In genomic region chr9:90841213-90841612, GRCh38 we compare ENCODE assay signal across 1 cellular context.
TF ChIP-seq lines count a peak whose summit lies in the region.

No MANE protein-coding gene starts in this region.

TF ChIP-seq in IMR-90, 13 proteins besides CTCF, POLR2A, EP300 and RAD21 (continued from another document):
- TF ChIP-seq, protein P1, sequence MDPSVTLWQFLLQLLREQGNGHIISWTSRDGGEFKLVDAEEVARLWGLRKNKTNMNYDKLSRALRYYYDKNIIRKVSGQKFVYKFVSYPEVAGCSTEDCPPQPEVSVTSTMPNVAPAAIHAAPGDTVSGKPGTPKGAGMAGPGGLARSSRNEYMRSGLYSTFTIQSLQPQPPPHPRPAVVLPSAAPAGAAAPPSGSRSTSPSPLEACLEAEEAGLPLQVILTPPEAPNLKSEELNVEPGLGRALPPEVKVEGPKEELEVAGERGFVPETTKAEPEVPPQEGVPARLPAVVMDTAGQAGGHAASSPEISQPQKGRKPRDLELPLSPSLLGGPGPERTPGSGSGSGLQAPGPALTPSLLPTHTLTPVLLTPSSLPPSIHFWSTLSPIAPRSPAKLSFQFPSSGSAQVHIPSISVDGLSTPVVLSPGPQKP (IDR thresholded peaks at IDR 0.05; ENCODE audit: borderline replicate concordance, low read depth, low read length), result no peak
- no peak for TF ChIP-seq USF2 (IDR thresholded peaks at IDR 0.05; ENCODE audit: low read depth, low read length)
- TF ChIP-seq RFX5 (IDR thresholded peaks at IDR 0.05; ENCODE audit: low read depth, low read length), result no peak
- TF ChIP-seq RCOR1 (IDR thresholded peaks at IDR 0.05; ENCODE audit: insufficient replicate concordance, low read length), result no peak
- TF ChIP-seq FOS (IDR thresholded peaks at IDR 0.05; ENCODE audit: low read depth, low read length), result no peak
- TF ChIP-seq SMC3 (IDR thresholded peaks at IDR 0.05; ENCODE audit: low read depth, low read length), result no peak
- no peak for TF ChIP-seq MAFK (IDR thresholded peaks at IDR 0.05; ENCODE audit: low read depth, low read length)
